ENCODE assay signal across 1 cellular context in genomic region chr12:119661882-119662281, GRCh38.
TF ChIP-seq lines count a peak whose summit lies in the region.

No MANE protein-coding gene starts in this region.

TF ChIP-seq in K562, 482 proteins besides CTCF, POLR2A, EP300 and RAD21 (continued from another document and continues in another):
- no peak for TF ChIP-seq ZBTB12 (CRISPR knock-in tag; IDR thresholded peaks at IDR 0.05)
- TF ChIP-seq STAT5A (IDR thresholded peaks at IDR 0.05; ENCODE audit: borderline replicate concordance, low read length) = peak; percentile 42; the same call in 1 of the 2 replicates
- peak; percentile 76; the same call in 1 of the 2 replicates for TF ChIP-seq LEF1 (IDR thresholded peaks at IDR 0.05)
- no peak for TF ChIP-seq KLF1 (tag; IDR thresholded peaks at IDR 0.05)
- TF ChIP-seq GTF3C2 (IDR thresholded peaks at IDR 0.05; ENCODE audit: borderline replicate concordance, extremely low read depth, insufficient read length) = no peak
- TF ChIP-seq TEAD4 (IDR thresholded peaks at IDR 0.05; ENCODE audit: low read length) = peak; percentile 89
- no peak for TF ChIP-seq TEAD4 (CRISPR knock-in tag; IDR thresholded peaks at IDR 0.05; ENCODE audit: borderline replicate concordance)
- TF ChIP-seq PCBP2 (IDR thresholded peaks at IDR 0.05; ENCODE audit: low read depth, low read length, poor library complexity, severe bottlenecking) = no peak
- no peak for TF ChIP-seq STAT6 (CRISPR knock-in tag; IDR thresholded peaks at IDR 0.05)
- no peak for TF ChIP-seq ARID3A (IDR thresholded peaks at IDR 0.05; ENCODE audit: borderline replicate concordance, low read depth, low read length)
- TF ChIP-seq MIER1 (IDR thresholded peaks at IDR 0.05; ENCODE audit: low read depth) = no peak
- TF ChIP-seq EP400 (IDR thresholded peaks at IDR 0.05) = 0 out of 2 replicates have a peak, but pooled peaks have one; percentile 15
- TF ChIP-seq CREB3L1 (IDR thresholded peaks at IDR 0.05; ENCODE audit: borderline replicate concordance, low read depth) = peak; percentile 89
- TF ChIP-seq NONO (IDR thresholded peaks at IDR 0.05; ENCODE audit: low read depth in 2 of 2, low read length in 1 of 2) = no peak
- no peak for TF ChIP-seq ZNF217 (CRISPR knock-in tag; IDR thresholded peaks at IDR 0.05)
- TF ChIP-seq HEY1 (CRISPR knock-in tag; IDR thresholded peaks at IDR 0.05; ENCODE audit: borderline replicate concordance) = no peak
- no peak for TF ChIP-seq ZFX (CRISPR knock-in tag; IDR thresholded peaks at IDR 0.05)
- no peak for TF ChIP-seq POLR2G (IDR thresholded peaks at IDR 0.05; ENCODE audit: low read depth, low read length)
- TF ChIP-seq SMARCA4 (IDR thresholded peaks at IDR 0.05) = peak; percentile 79; the same call in 1 of the 2 replicates
- no peak for TF ChIP-seq ZNF655 (CRISPR knock-in tag; IDR thresholded peaks at IDR 0.05)
- TF ChIP-seq CSDE1 (IDR thresholded peaks at IDR 0.05) = no peak
- TF ChIP-seq ZNF232 (CRISPR knock-in tag; IDR thresholded peaks at IDR 0.05) = no peak
- TF ChIP-seq ZNF174 (CRISPR knock-in tag; IDR thresholded peaks at IDR 0.05) = no peak
- no peak for TF ChIP-seq SIN3A (IDR thresholded peaks at IDR 0.05; ENCODE audit: borderline replicate concordance in 2 of 2, control insufficient read depth in 1 of 2, low read depth in 2 of 2, low read length in 2 of 2)
- no peak for TF ChIP-seq IRF9 (tag; IDR thresholded peaks at IDR 0.05)
- no peak for TF ChIP-seq MECOM (CRISPR knock-in tag; IDR thresholded peaks at IDR 0.05)
- TF ChIP-seq ZNF699 (CRISPR knock-in tag; IDR thresholded peaks at IDR 0.05; ENCODE audit: insufficient replicate concordance) = no peak
- no peak for TF ChIP-seq NFRKB (IDR thresholded peaks at IDR 0.05; ENCODE audit: low read depth)
- peak; percentile 89 for TF ChIP-seq MTA2 (IDR thresholded peaks at IDR 0.05; ENCODE audit: low read depth)
- TF ChIP-seq RBFOX2 (IDR thresholded peaks at IDR 0.05; ENCODE audit: low read depth, low read length) = no peak
- 0 out of 2 replicates have a peak, but pooled peaks have one; percentile 28 for TF ChIP-seq ZNF197 (CRISPR knock-in tag; IDR thresholded peaks at IDR 0.05; ENCODE audit: low read depth)
- peak in 1 of 3 experiments; percentile 22 for TF ChIP-seq YY1 (IDR thresholded peaks at IDR 0.05; ENCODE audit: borderline replicate concordance in 1 of 3, control insufficient read depth in 1 of 3, extremely low read depth in 1 of 3, insufficient read depth in 3 of 3, insufficient read length in 1 of 3, insufficient replicate concordance in 2 of 3, low read depth in 1 of 3, low read length in 2 of 3)
- TF ChIP-seq ZNF609 (CRISPR knock-in tag; IDR thresholded peaks at IDR 0.05; ENCODE audit: borderline replicate concordance) = no peak
- TF ChIP-seq UBTF (IDR thresholded peaks at IDR 0.05; ENCODE audit: borderline replicate concordance in 1 of 2, low read depth in 2 of 2, low read length in 2 of 2) = no peak
- peak; percentile 66; the same call in 1 of the 2 replicates for TF ChIP-seq FOXM1 (IDR thresholded peaks at IDR 0.05; ENCODE audit: low read depth)
- TF ChIP-seq FOXM1 (CRISPR knock-in tag; IDR thresholded peaks at IDR 0.05; ENCODE audit: low read depth) = no peak
- no peak for TF ChIP-seq ILK (tag; IDR thresholded peaks at IDR 0.05; ENCODE audit: borderline replicate concordance, low read depth)
- no peak for TF ChIP-seq ZBTB26 (CRISPR knock-in tag; IDR thresholded peaks at IDR 0.05)
- peak; percentile 86 for TF ChIP-seq CBFA2T3 (IDR thresholded peaks at IDR 0.05)
